ENCODE assay signal across 27 cellular contexts in genomic region chr16:58639836-58640235, GRCh38. TPM values are rescaled to one million over a fixed set of nuclear protein-coding genes. Genes with fewer than 3 reads are reported as not detected.
DNase-seq lines count a peak whose midpoint lies in the region; ATAC-seq, FAIRE-seq and TF ChIP-seq lines count a peak whose summit lies in the region.
"Had no signal": no experiment of that assay in that cellular context is flagged by ENCODE, and none has a peak within 500 bp of the region (broad histone marks: within the 10 kb centered on the region; RNA-seq: fewer than 3 reads in every experiment).

No MANE protein-coding gene starts in this region.

- H3K27me3 ChIP-seq in HepG2 (ENCODE audit: control insufficient read depth in 1 of 2, insufficient read depth in 2 of 2, low read length in 2 of 2) (no peaks in the 10 kb centered on the region; a peak in 1 of 5 replicates), right lobe of liver (no peaks in the 10 kb centered on the region), mesendoderm (ENCODE audit: insufficient read depth, low read length, poor library complexity) (no peaks in the 10 kb centered on the region)
- H3K27me3 ChIP-seq: BE2C, BLaER1 had no signal

- H3K79me2 ChIP-seq in HepG2 (ENCODE audit: insufficient read depth, low read length), result no peaks in the 10 kb centered on the region
- no peaks in the 10 kb centered on the region for H3K79me2 ChIP-seq in mesendoderm (ENCODE audit: control insufficient read depth, insufficient read depth, low read length)

- intact Hi-C loops in HepG2 (cut with micrococcal nuclease; ENCODE audit: unreplicated experiment), result loop anchor here (5.0 kb wide), 2 partner anchors 68 to 303 kb away; no protein-coding TSS in a partner anchor
- intact Hi-C loops in right lobe of liver (cut with DNase I), result no loop called here

- no peak overlapping the region for H3K4ac ChIP-seq in mesendoderm (ENCODE audit: low read depth, low read length)

- no peak overlapping the region for H3K4me3 Mint-ChIP-seq in activated T-helper 17 cell treated with anti-CD3 and anti-CD28 coated beads, Interleukin-2, amount 50 U/mL, for 72 hours
- no peak overlapping the region for H3K4me3 Mint-ChIP-seq in progenitor cell of endocrine pancreas (ENCODE audit: low read depth)
- H3K4me3 Mint-ChIP-seq: CD14-positive monocyte; CD4-positive, alpha-beta memory T cell; CD8-positive, alpha-beta memory T cell had no signal

- TF ChIP-seq RAD21 in HepG2 (CRISPR knock-in tag; IDR thresholded peaks at IDR 0.05), result no peak

- no peaks in the 10 kb centered on the region for H3K36me3 Mint-ChIP-seq in activated T-helper 17 cell treated with anti-CD3 and anti-CD28 coated beads, Interleukin-2, amount 50 U/mL, for 72 hours (ENCODE audit: low read depth)
- no peaks in the 10 kb centered on the region for H3K36me3 Mint-ChIP-seq in progenitor cell of endocrine pancreas (ENCODE audit: insufficient read depth)
- H3K36me3 Mint-ChIP-seq: CD14-positive monocyte; CD4-positive, alpha-beta memory T cell; CD4-positive, CD25-positive, alpha-beta regulatory T cell; CD8-positive, alpha-beta memory T cell had no signal

- no peak for TF ChIP-seq CTCF in HepG2 (CRISPR knock-in tag; IDR thresholded peaks at IDR 0.05)
- TF ChIP-seq CTCF in right lobe of liver (IDR thresholded peaks at IDR 0.05), result no peak
- no peak for TF ChIP-seq CTCF in progenitor cell of endocrine pancreas (IDR thresholded peaks at IDR 0.05; ENCODE audit: unreplicated experiment)

- FAIRE-seq in HepG2 (lab: Jason Lieb, UNC), result no peak
- FAIRE-seq: A204.1, GM12878, GM12892, GM18507 had no signal

- WGBS in HepG2 (ENCODE audit: low lambda C conversion rate), result 46% methylated on average over 8 of the region's 8 CpGs
- 75% methylated on average over 8 of the region's 8 CpGs for WGBS in right lobe of liver (ENCODE audit: insufficient coverage, low coverage, low lambda C conversion rate, missing lambda C conversion rate)
- no CpG with 5 or more reads among the region's 8 CpGs for WGBS in mesendoderm (ENCODE audit: extremely low coverage, insufficient coverage, low lambda C conversion rate)

- no peak overlapping the region for H3K27ac Mint-ChIP-seq in activated T-helper 17 cell treated with anti-CD3 and anti-CD28 coated beads, Interleukin-2, amount 50 U/mL, for 72 hours
- H3K27ac Mint-ChIP-seq in progenitor cell of endocrine pancreas, result peak overlapping the region; percentile 26
- H3K27ac Mint-ChIP-seq: CD14-positive monocyte; CD4-positive, alpha-beta memory T cell; CD8-positive, alpha-beta memory T cell had no signal

- no peak overlapping the region for H3K27ac ChIP-seq in HepG2 (ENCODE audit: extremely low read length, insufficient read depth, low read length)
- H3K27ac ChIP-seq in right lobe of liver, result no peak overlapping the region
- no peak overlapping the region for H3K27ac ChIP-seq in mesendoderm (ENCODE audit: low read depth, low read length)
- H3K27ac ChIP-seq: BLaER1 had no signal

- H3K9me3 ChIP-seq in HepG2 (ENCODE audit: low read length), result no peaks in the 10 kb centered on the region
- no peaks in the 10 kb centered on the region for H3K9me3 ChIP-seq in right lobe of liver
- H3K9me3 ChIP-seq: BE2C, BLaER1 had no signal

- no peak for TF ChIP-seq EP300 in HepG2 (IDR thresholded peaks at IDR 0.05; ENCODE audit: low read depth in 2 of 2, low read length in 2 of 2)
- TF ChIP-seq EP300 in HepG2 (CRISPR knock-in tag; IDR thresholded peaks at IDR 0.05; ENCODE audit: borderline replicate concordance), result no peak

- H3K79me1 ChIP-seq in mesendoderm (ENCODE audit: low read length), result no peaks in the 10 kb centered on the region

- H3K4me3 ChIP-seq in HepG2 (replicated peaks in 1 of 3; ENCODE audit: insufficient read depth in 1 of 3, low read depth in 2 of 3, low read length in 3 of 3) (no peak overlapping the region), right lobe of liver (no peak overlapping the region), mesendoderm (ENCODE audit: low read length) (no peak overlapping the region)
- H3K4me3 ChIP-seq: BLaER1, GM12878 had no signal

- no TSS peak for BruUV-seq in HepG2 (replicated peaks; lab: Mats Ljungman, UMichigan)

- H3K4me1 ChIP-seq in HepG2 (ENCODE audit: insufficient read depth, low read length), result peaks cover 41% of the 10 kb centered on the region
- peaks cover 0 to 6% (median 1%) of the 10 kb centered on the region in 4 donors for H3K4me1 ChIP-seq in right lobe of liver
- no peaks in the 10 kb centered on the region for H3K4me1 ChIP-seq in mesendoderm (ENCODE audit: control insufficient read depth, low read depth, low read length)
- H3K4me1 ChIP-seq: BE2C, BLaER1 had no signal

- H3K27me3 Mint-ChIP-seq in activated T-helper 17 cell treated with anti-CD3 and anti-CD28 coated beads, Interleukin-2, amount 50 U/mL, for 72 hours, result peaks cover 6% of the 10 kb centered on the region
- no peaks in the 10 kb centered on the region for H3K27me3 Mint-ChIP-seq in progenitor cell of endocrine pancreas

- DNase-seq in HepG2 (ENCODE audit: low spot score), result no peak
- no peak for DNase-seq in right lobe of liver
- DNase-seq in mesendoderm, result peak; percentile 35
- DNase-seq in progenitor cell of endocrine pancreas (ENCODE audit: low spot score, unreplicated experiment), result no peak
- DNase-seq in NCI-H2196 treated with DMSO at 0.1 percent for 48 hours (lab: John Stamatoyannopoulos, UW; ENCODE audit: unreplicated experiment), result no peak
- DNase-seq: 8988T; ACHN; BE2C; C1 segment of cervical spinal cord; CD4-positive, alpha-beta memory T cell; CD4-positive, CD25-positive, alpha-beta regulatory T cell; CD8-positive, alpha-beta memory T cell; COR-L47; DMS 273 treated with DMSO at 0.1 percent for 48 hours; DMS153; DMS79; DND-41; EL; GDM1 had no signal

- POLR2A ChIA-PET in HepG2 (lab: Yijun Ruan, JAX), result no interaction called here

- H3K4me1 Mint-ChIP-seq in activated T-helper 17 cell treated with anti-CD3 and anti-CD28 coated beads, Interleukin-2, amount 50 U/mL, for 72 hours, result no peaks in the 10 kb centered on the region
- no peaks in the 10 kb centered on the region for H3K4me1 Mint-ChIP-seq in progenitor cell of endocrine pancreas (ENCODE audit: low read depth)
- H3K4me1 Mint-ChIP-seq: CD4-positive, alpha-beta memory T cell; CD8-positive, alpha-beta memory T cell had no signal

- H3K9me3 Mint-ChIP-seq in activated T-helper 17 cell treated with anti-CD3 and anti-CD28 coated beads, Interleukin-2, amount 50 U/mL, for 72 hours, result no peaks in the 10 kb centered on the region
- no peaks in the 10 kb centered on the region for H3K9me3 Mint-ChIP-seq in progenitor cell of endocrine pancreas (ENCODE audit: low read depth)
- H3K9me3 Mint-ChIP-seq: CD4-positive, alpha-beta memory T cell; CD8-positive, alpha-beta memory T cell had no signal

- ATAC-seq in HepG2, result no peak
- no peak for ATAC-seq in right lobe of liver
- ATAC-seq in activated T-helper 17 cell treated with anti-CD3 and anti-CD28 coated beads, Interleukin-2, amount 50 U/mL, for 72 hours (replicated peaks), result peak; percentile 51
- no peak for ATAC-seq in GM19467 (IDR thresholded peaks at IDR 0.05; ENCODE audit: unreplicated experiment)
- ATAC-seq: GM12878 had no signal

- CTCF ChIA-PET in HepG2 (lab: Yijun Ruan, JAX; ENCODE audit: low intra/inter-chr PET ratio, low total read pairs), result no interaction called here

- no peak overlapping the region for H3K23ac ChIP-seq in mesendoderm (ENCODE audit: low read length)

- H2BK120ac ChIP-seq in mesendoderm (ENCODE audit: low read depth, low read length), result no peak overlapping the region

- H4K5ac ChIP-seq in mesendoderm (ENCODE audit: low read length), result no peak overlapping the region

- no peak overlapping the region for H2BK5ac ChIP-seq in mesendoderm (ENCODE audit: low read length)

- no peak overlapping the region for H2AFZ ChIP-seq in HepG2 (ENCODE audit: low read length)

- H4K20me1 ChIP-seq in HepG2 (ENCODE audit: insufficient read depth, low read length), result no peaks in the 10 kb centered on the region
- H4K20me1 ChIP-seq: BLaER1 had no signal

- in situ Hi-C loops in HepG2 (cut with HindIII; ENCODE audit: extremely low pct_ligation_motif_present, low pct_unique_long_range_greater_than_20kb), result loop anchor here (10.0 kb wide), 2 partner anchors 125 to 305 kb away; partner anchors contain the start of gene SETD6

- H4K8ac ChIP-seq in mesendoderm (ENCODE audit: low read depth, low read length), result no peak overlapping the region

- H3K56ac ChIP-seq in mesendoderm (ENCODE audit: low read length), result no peak overlapping the region

- H3K4me2 ChIP-seq in HepG2 (ENCODE audit: low read depth, low read length) (no peak overlapping the region), mesendoderm (ENCODE audit: low read length) (no peak overlapping the region)
- H3K4me2 ChIP-seq: BLaER1 had no signal

- no peak overlapping the region for H3K9ac ChIP-seq in HepG2 (ENCODE audit: insufficient read depth, low read depth, low read length)
- no peak overlapping the region for H3K9ac ChIP-seq in mesendoderm (ENCODE audit: low read length)
- H3K9ac ChIP-seq: BLaER1 had no signal

- H2BK15ac ChIP-seq in mesendoderm (replicated peaks; ENCODE audit: low read depth), result no peak overlapping the region

- H3K18ac ChIP-seq in mesendoderm (ENCODE audit: low read length), result no peak overlapping the region

- no peaks in the 10 kb centered on the region for H3K36me3 ChIP-seq in HepG2 (replicated peaks in 1 of 2; ENCODE audit: control insufficient read depth in 1 of 2, insufficient read depth in 2 of 2, low read length in 2 of 2)
- H3K36me3 ChIP-seq in right lobe of liver, result no peaks in the 10 kb centered on the region
- H3K36me3 ChIP-seq in mesendoderm (ENCODE audit: control insufficient read depth, insufficient read depth, low read length), result no peaks in the 10 kb centered on the region
- H3K36me3 ChIP-seq: BE2C, BLaER1 had no signal

- TF ChIP-seq POLR2A in HepG2 (IDR thresholded peaks at IDR 0.05; ENCODE audit: insufficient read depth in 1 of 2, low read depth in 2 of 2, low read length in 2 of 2) (no peak), right lobe of liver (IDR thresholded peaks at IDR 0.05) (no peak)

- no peak overlapping the region for H2AK5ac ChIP-seq in mesendoderm (ENCODE audit: low read length)

RNA-seq across cellular contexts. Expression of gene CNOT1, which starts 10.2 kb away (rescaled TPM):
- total RNA-seq in HepG2 (2016; rRNA removed; fragmentation: Illumina TruSeq; extraction: Trizol) (188 and 399 TPM in 2 replicates), right lobe of liver (10 to 100 TPM; 53.8 to 74.9 (median 65.5) TPM), progenitor cell of endocrine pancreas (233 and 235 TPM in 2 replicates)
- 51.8 and 55.4 TPM in 2 replicates for total RNA-seq in HepG2 (2016; cell fraction: cytosol; rRNA removed; fragmentation: Illumina TruSeq; extraction: Trizol; ENCODE audit: low read depth)
- total RNA-seq in HepG2 (2016; cell fraction: insoluble cytoplasmic fraction; rRNA removed; fragmentation: Illumina TruSeq; extraction: Trizol), result 188 and 419 TPM in 2 replicates
- total RNA-seq in HepG2 (2016; cell fraction: membrane; rRNA removed; fragmentation: Illumina TruSeq; extraction: Trizol), result 139 and 146 TPM in 2 replicates
- 205 and 251 TPM in 2 replicates for total RNA-seq in HepG2 (2016; cell fraction: nucleus; rRNA removed; fragmentation: Illumina TruSeq; extraction: Trizol)
- polyA plus RNA-seq in HepG2 (2011; rRNA removed), result 232 and 248 TPM in 2 replicates
- 187 and 226 TPM in 2 replicates for polyA plus RNA-seq in HepG2 (2011; cell fraction: cytosol; rRNA removed)
- polyA plus RNA-seq in HepG2 (2011; cell fraction: nucleus; rRNA removed), result 193 and 225 TPM in 2 replicates
- polyA plus RNA-seq in HepG2 (2012), result 169 and 183 TPM in 2 replicates
- polyA plus RNA-seq in HepG2 (2016; cell fraction: cytosol; fragmentation: Illumina TruSeq; extraction: Trizol; ENCODE audit: low read depth), result 35.0 and 38.2 TPM in 2 replicates
- polyA plus RNA-seq in HepG2 (2016; cell fraction: insoluble cytoplasmic fraction; fragmentation: Illumina TruSeq; extraction: Trizol; ENCODE audit: low read depth), result 373 and 400 TPM in 2 replicates
- 61.4 and 81.8 TPM in 2 replicates for polyA plus RNA-seq in HepG2 (2016; cell fraction: membrane; fragmentation: Illumina TruSeq; extraction: Trizol; ENCODE audit: low read depth)
- polyA plus RNA-seq in HepG2 (2016; cell fraction: nucleus; fragmentation: Illumina TruSeq; extraction: Trizol; ENCODE audit: insufficient read depth, low read depth), result 268 and 286 TPM in 2 replicates
- polyA minus RNA-seq in HepG2 (2011; rRNA and poly(A)+ RNA removed; ENCODE audit: low replicate concordance), result 953 and 1,029 TPM in 2 replicates
- 281 and 285 TPM in 2 replicates for polyA minus RNA-seq in HepG2 (2011; cell fraction: cytosol; rRNA and poly(A)+ RNA removed)
- 378 and 429 TPM in 2 replicates for polyA minus RNA-seq in HepG2 (2011; cell fraction: nucleus; rRNA and poly(A)+ RNA removed)
- 100 to 1,000 TPM; 258 to 299 TPM for total RNA-seq in activated T-helper 17 cell treated with anti-CD3 and anti-CD28 coated beads, Interleukin-2, amount 50 U/mL, for 72 hours
- polyA plus RNA-seq in mesendoderm (2013, experiment 1 of 2), result 147 TPM
- 148 TPM for polyA plus RNA-seq in mesendoderm (2013, experiment 2 of 2)

RNA-seq across cellular contexts. Expression of gene SLC38A7, which starts 44.7 kb away (rescaled TPM):
- total RNA-seq in HepG2 (2016; rRNA removed; fragmentation: Illumina TruSeq; extraction: Trizol) (6.2 and 14.1 TPM in 2 replicates), right lobe of liver (10 to 100 TPM; 11.4 to 23.8 (median 14.3) TPM), progenitor cell of endocrine pancreas (43.4 and 43.7 TPM in 2 replicates)
- total RNA-seq in HepG2 (2016; cell fraction: cytosol; rRNA removed; fragmentation: Illumina TruSeq; extraction: Trizol; ENCODE audit: low read depth), result 4.6 and 5.0 TPM in 2 replicates
- 5.2 and 14.1 TPM in 2 replicates for total RNA-seq in HepG2 (2016; cell fraction: insoluble cytoplasmic fraction; rRNA removed; fragmentation: Illumina TruSeq; extraction: Trizol)
- 5.8 and 6.5 TPM in 2 replicates for total RNA-seq in HepG2 (2016; cell fraction: membrane; rRNA removed; fragmentation: Illumina TruSeq; extraction: Trizol)
- 27.7 and 28.1 TPM in 2 replicates for total RNA-seq in HepG2 (2016; cell fraction: nucleus; rRNA removed; fragmentation: Illumina TruSeq; extraction: Trizol)
- 13.2 and 17.0 TPM in 2 replicates for polyA plus RNA-seq in HepG2 (2011; rRNA removed)
- 9.7 and 10.5 TPM in 2 replicates for polyA plus RNA-seq in HepG2 (2011; cell fraction: cytosol; rRNA removed)
- 26.4 and 29.4 TPM in 2 replicates for polyA plus RNA-seq in HepG2 (2011; cell fraction: nucleus; rRNA removed)
- 7.1 and 10.6 TPM in 2 replicates for polyA plus RNA-seq in HepG2 (2012)
- 1.0 and 1.3 TPM in 2 replicates for polyA plus RNA-seq in HepG2 (2016; cell fraction: cytosol; fragmentation: Illumina TruSeq; extraction: Trizol; ENCODE audit: low read depth)
- 5.1 and 5.6 TPM in 2 replicates for polyA plus RNA-seq in HepG2 (2016; cell fraction: insoluble cytoplasmic fraction; fragmentation: Illumina TruSeq; extraction: Trizol; ENCODE audit: low read depth)
- polyA plus RNA-seq in HepG2 (2016; cell fraction: membrane; fragmentation: Illumina TruSeq; extraction: Trizol; ENCODE audit: low read depth), result 2.3 and 3.2 TPM in 2 replicates
- 32.4 and 36.5 TPM in 2 replicates for polyA plus RNA-seq in HepG2 (2016; cell fraction: nucleus; fragmentation: Illumina TruSeq; extraction: Trizol; ENCODE audit: insufficient read depth, low read depth)
- polyA minus RNA-seq in HepG2 (2011; rRNA and poly(A)+ RNA removed; ENCODE audit: low replicate concordance), result 42.7 and 51.0 TPM in 2 replicates
- 8.7 and 12.4 TPM in 2 replicates for polyA minus RNA-seq in HepG2 (2011; cell fraction: cytosol; rRNA and poly(A)+ RNA removed)
- 30.5 and 35.6 TPM in 2 replicates for polyA minus RNA-seq in HepG2 (2011; cell fraction: nucleus; rRNA and poly(A)+ RNA removed)
- total RNA-seq in activated T-helper 17 cell treated with anti-CD3 and anti-CD28 coated beads, Interleukin-2, amount 50 U/mL, for 72 hours, result 1 to 10 TPM; 4.6 to 9.0 TPM
- polyA plus RNA-seq in mesendoderm (2013, experiment 1 of 2), result 14.0 TPM
- polyA plus RNA-seq in mesendoderm (2013, experiment 2 of 2), result 14.7 TPM
